In the genomic region with DNA sequence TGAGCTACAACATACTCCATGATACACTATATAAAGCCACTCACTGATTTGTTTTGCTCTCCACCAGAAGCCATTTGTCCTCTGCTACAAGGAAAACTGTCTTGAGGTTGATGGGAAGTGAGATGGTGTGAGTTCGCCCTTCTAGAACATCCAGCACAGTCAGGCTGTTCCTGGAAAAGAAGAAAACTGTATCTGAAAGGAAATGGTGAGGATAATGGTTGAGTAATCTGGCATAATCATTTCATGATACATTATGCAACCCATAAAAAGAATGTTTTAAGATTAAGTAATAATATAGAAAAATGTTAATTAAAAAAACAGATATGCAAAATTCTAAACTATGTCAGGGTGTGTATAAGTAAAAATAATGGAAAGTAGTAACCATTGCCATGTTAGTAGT, we compare ENCODE assay signal across 23 cellular contexts.
DNase-seq lines count a peak whose midpoint lies in the region; ATAC-seq, FAIRE-seq and TF ChIP-seq lines count a peak whose summit lies in the region.
"Had no signal": no experiment of that assay in that cellular context is flagged by ENCODE, and none has a peak within 500 bp of the region (broad histone marks: within the 10 kb centered on the region; RNA-seq: fewer than 3 reads in every experiment).

No MANE protein-coding gene starts in this region.

- dilution Hi-C loops in mammary epithelial cell (cut with HindIII; ENCODE audit: low sequenced_read_pairs) = no loop called here

- no peak overlapping the region for H3K4me3 ChIP-seq in mammary epithelial cell (replicated peaks in 1 of 3; ENCODE audit: insufficient read depth in 1 of 3, low read depth in 2 of 3, low read length in 3 of 3)
- H3K4me3 ChIP-seq in fibroblast of the aortic adventitia (ENCODE audit: low read depth, low read length) = no peak overlapping the region
- H3K4me3 ChIP-seq: GM12878, Peyer's patch had no signal

- CTCF ChIA-PET in MCF 10A (lab: Yijun Ruan, JAX) (no interaction called here), mammary epithelial cell (lab: Charles Lee; ENCODE audit: low non-redundant PET) (no interaction called here)

- no peak overlapping the region for H3K4me2 ChIP-seq in mammary epithelial cell (ENCODE audit: insufficient read depth, low read depth, low read length)

- no peak overlapping the region for H3K27ac ChIP-seq in mammary epithelial cell (ENCODE audit: insufficient read depth, low read depth, low read length)
- H3K27ac ChIP-seq: HL-60, Peyer's patch had no signal

- H3K4me3 Mint-ChIP-seq in MCF 10A (ENCODE audit: unreplicated experiment) = no peak overlapping the region
- H3K4me3 Mint-ChIP-seq: B cell, IgD-negative memory B cell had no signal

- in situ Hi-C loops in mammary epithelial cell (cut with MboI; ENCODE audit: low sequenced_read_pairs in 2 of 2) = no loop called here

- DNase-seq in MCF 10A (ENCODE audit: unreplicated experiment) (peak; percentile 36), mammary epithelial cell (no peak), fibroblast of the aortic adventitia (ENCODE audit: low read depth) (peak; percentile 70), NCI-H510A (lab: John Stamatoyannopoulos, UW) (no peak), SW480 (ENCODE audit: low spot score) (no peak)
- DNase-seq: 8988T; Caco-2; GF-D8; Karpas-422; MM.1S; NCI-H1694 treated with DMSO at 0.1 percent for 48 hours; NCI-H748 treated with DMSO at 0.1 percent for 48 hours; NK-92 treated with Interleukin-12 subunit alpha and Interleukin-12 subunit beta, amount 100 ng/mL, for 24 hours; Peyer's patch had no signal

- POLR2A ChIA-PET in MCF 10A (lab: Yijun Ruan, JAX) = no interaction called here

- no peaks in the 10 kb centered on the region for H3K9me3 ChIP-seq in mammary epithelial cell (replicated peaks; ENCODE audit: insufficient read depth, low read length)
- H3K9me3 ChIP-seq: Caco-2, Peyer's patch had no signal

- intact Hi-C loops in MCF 10A (cut with micrococcal nuclease) (no loop called here), mammary epithelial cell (cut with micrococcal nuclease) (no loop called here)

- peaks cover 15% of the 10 kb centered on the region for H3K4me1 Mint-ChIP-seq in MCF 10A (ENCODE audit: insufficient read depth, unreplicated experiment)

- FAIRE-seq in endometrium (lab: Jason Lieb, UNC) = peak; percentile 29
- FAIRE-seq: GM12878, H54 had no signal

- peaks cover 31% of the 10 kb centered on the region for H3K36me3 Mint-ChIP-seq in MCF 10A (ENCODE audit: insufficient read depth, unreplicated experiment)

- no peaks in the 10 kb centered on the region for H3K27me3 Mint-ChIP-seq in MCF 10A (ENCODE audit: insufficient read depth, unreplicated experiment)
- H3K27me3 Mint-ChIP-seq: B cell, IgD-negative memory B cell had no signal

- H3K79me2 ChIP-seq in mammary epithelial cell (ENCODE audit: insufficient read depth, low read length) = no peaks in the 10 kb centered on the region

- ATAC-seq in activated CD4-positive, CD25-positive, alpha-beta regulatory T cell treated with anti-CD3 and anti-CD28 coated beads, Interleukin-2, amount 50 U/mL, for 24 hours = no peak
- ATAC-seq in HG03520 (IDR thresholded peaks at IDR 0.05; ENCODE audit: unreplicated experiment) = no peak
- ATAC-seq: GM12878, Right ventricle myocardium inferior had no signal

- no peak for TF ChIP-seq CTCF in MCF 10A (IDR thresholded peaks at IDR 0.05; ENCODE audit: unreplicated experiment)
- TF ChIP-seq CTCF in mammary epithelial cell (conservative IDR thresholded peaks at IDR 0.05 in 1 of 2, IDR thresholded peaks at IDR 0.05 in 1 of 2; ENCODE audit: extremely low read depth in 1 of 2, insufficient read depth in 1 of 2, low read depth in 1 of 2, low read length in 2 of 2) = no peak
- TF ChIP-seq CTCF in fibroblast of the aortic adventitia (IDR thresholded peaks at IDR 0.05; ENCODE audit: insufficient read depth, low read length) = no peak

- no peaks in the 10 kb centered on the region for H3K27me3 ChIP-seq in mammary epithelial cell (ENCODE audit: insufficient read depth, low read length)
- H3K27me3 ChIP-seq: Peyer's patch had no signal

- no peaks in the 10 kb centered on the region for H3K9me3 Mint-ChIP-seq in MCF 10A (ENCODE audit: unreplicated experiment)
- H3K9me3 Mint-ChIP-seq: IgD-negative memory B cell had no signal

- 100% methylated on average over 1 of the region's 1 CpG for WGBS in mammary epithelial cell (ENCODE audit: low coverage, missing lambda C conversion rate)

- H3K4me1 ChIP-seq in mammary epithelial cell (ENCODE audit: insufficient read depth, low read length) = peaks cover 14% of the 10 kb centered on the region
- H3K4me1 ChIP-seq: Peyer's patch had no signal

- peaks cover 5% of the 10 kb centered on the region for H3K36me3 ChIP-seq in mammary epithelial cell (ENCODE audit: insufficient read depth, low read length)

- H3K27ac Mint-ChIP-seq in MCF 10A (ENCODE audit: low read depth, unreplicated experiment) = no peak overlapping the region
- H3K27ac Mint-ChIP-seq: B cell, IgD-negative memory B cell had no signal

- BruUV-seq in MCF 10A (replicated peaks; lab: Mats Ljungman, UMichigan) = no TSS peak
- BruUV-seq in mammary epithelial cell (replicated peaks; lab: Mats Ljungman, UMichigan) = no TSS peak

- no peak overlapping the region for H2AFZ ChIP-seq in mammary epithelial cell (ENCODE audit: low read depth, low read length)

- H4K20me1 ChIP-seq in mammary epithelial cell (ENCODE audit: insufficient read depth, low read length) = no peaks in the 10 kb centered on the region

- no peak overlapping the region for H3K9ac ChIP-seq in mammary epithelial cell (ENCODE audit: insufficient read depth, low read length)

Comparison
In these comparisons a context has a peak if more than half of its experiments do, and no peak if none do; other contexts are left out.
1. DNase-seq: peak in MCF 10A (single experiment) and fibroblast of the aortic adventitia (single experiment); none in mammary epithelial cell (single experiment), NCI-H510A (single experiment) and SW480 (single experiment).